12 cellular contexts compared by ENCODE assay signal in the genomic region with DNA sequence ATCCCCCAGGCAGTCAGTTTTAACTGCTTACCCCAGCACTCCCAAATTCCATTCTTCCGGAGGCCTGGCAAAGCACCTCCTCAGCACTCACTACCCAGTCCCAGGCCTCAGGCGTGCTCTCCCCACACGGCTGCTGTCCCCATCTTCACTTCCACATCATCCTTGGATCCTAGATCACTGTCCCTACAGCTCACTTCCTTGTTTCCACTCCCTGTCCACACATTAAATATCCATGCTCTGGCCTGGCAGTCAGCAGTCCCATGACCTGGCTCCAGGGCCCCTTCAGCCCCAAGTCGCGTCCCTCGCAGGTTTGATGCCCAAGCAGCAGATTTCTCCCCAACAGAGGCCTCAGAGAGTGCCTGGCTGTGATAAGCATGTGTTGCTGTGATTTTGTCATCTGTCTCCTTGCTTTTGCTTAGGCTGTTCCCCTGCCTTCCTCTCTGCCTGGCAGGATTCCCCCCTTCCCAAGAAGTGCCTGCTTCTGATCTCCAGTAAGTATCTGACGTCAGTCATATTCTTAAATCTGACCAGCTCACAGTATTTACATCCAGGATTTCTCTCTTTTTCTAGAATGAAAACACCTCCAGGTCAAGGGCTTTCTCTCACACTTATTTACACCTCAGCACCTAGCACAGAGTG.
DNase-seq lines count a peak whose midpoint lies in the region; ATAC-seq and TF ChIP-seq lines count a peak whose summit lies in the region.
"Had no signal": no experiment of that assay in that cellular context is flagged by ENCODE, and none has a peak within 500 bp of the region (broad histone marks: within the 10 kb centered on the region; RNA-seq: fewer than 3 reads in every experiment).

No MANE protein-coding gene starts in this region.

- peak overlapping the region; percentile 1 for H4K8ac ChIP-seq in trophoblast cell (ENCODE audit: low read depth, low read length)

- H3K4me2 ChIP-seq in trophoblast cell (ENCODE audit: low read length): no peak overlapping the region

- TF ChIP-seq EP300 in esophagus muscularis mucosa (IDR thresholded peaks at IDR 0.05): peak; percentile 55

- H3K4ac ChIP-seq in trophoblast cell (ENCODE audit: low read depth, low read length): no peak overlapping the region

- H3K27ac ChIP-seq in VCaP (peak overlapping the region; percentile 65), esophagus muscularis mucosa (replicated peaks in 1 of 4) (peak overlapping the region; percentile 90 to 96 (median 95)), trophoblast cell (ENCODE audit: low read depth, low read length) (no peak overlapping the region), urinary bladder (ENCODE audit: low read depth) (peak overlapping the region; percentile 58)

- no peaks in the 10 kb centered on the region for H3K27me3 ChIP-seq in esophagus muscularis mucosa
- no peaks in the 10 kb centered on the region for H3K27me3 ChIP-seq in trophoblast cell (ENCODE audit: insufficient read depth, low read length)

- H3K14ac ChIP-seq in trophoblast cell (ENCODE audit: low read length): no peak overlapping the region

- intact Hi-C loops in esophagus muscularis mucosa (cut with DNase I): loop anchor here (10.0 kb wide), 1 partner anchor 104 kb away; no protein-coding TSS in a partner anchor

- H3K79me2 ChIP-seq in trophoblast cell (ENCODE audit: control insufficient read depth, insufficient read depth, low read length, poor library complexity): peaks cover 7% of the 10 kb centered on the region

- TF ChIP-seq CTCF in VCaP (conservative IDR thresholded peaks at IDR 0.05) (no peak), esophagus muscularis mucosa (IDR thresholded peaks at IDR 0.05) (no peak)

- H3K4me3 ChIP-seq in esophagus muscularis mucosa (no peak overlapping the region), trophoblast cell (ENCODE audit: low read depth, low read length) (no peak overlapping the region), urinary bladder (ENCODE audit: low read depth, low read length) (no peak overlapping the region)

- no peak overlapping the region for H3K18ac ChIP-seq in trophoblast cell (ENCODE audit: low read length)

- no peak overlapping the region for H2AFZ ChIP-seq in trophoblast cell (ENCODE audit: insufficient read depth, low read length, poor library complexity)

- H3K36me3 ChIP-seq in esophagus muscularis mucosa (no peaks in the 10 kb centered on the region), trophoblast cell (ENCODE audit: control insufficient read depth in 1 of 2, insufficient read depth in 2 of 2, low read length in 2 of 2) (no peaks in the 10 kb centered on the region), urinary bladder (ENCODE audit: insufficient read depth) (no peaks in the 10 kb centered on the region)

- H3K4me1 ChIP-seq in esophagus muscularis mucosa (peaks cover 83 to 100% (median 99%) of the 10 kb centered on the region in 4 donors), trophoblast cell (ENCODE audit: control insufficient read depth in 1 of 2, insufficient read depth in 2 of 2, low read length in 2 of 2) (peaks cover 34 to 36% of the 10 kb centered on the region in 2 experiments), urinary bladder (ENCODE audit: insufficient read depth) (peaks cover 7% of the 10 kb centered on the region)

- peak overlapping the region; percentile 76 for H2BK12ac ChIP-seq in trophoblast cell (ENCODE audit: low read length)

- no peak overlapping the region for H3K23ac ChIP-seq in trophoblast cell (ENCODE audit: low read length)

- H4K91ac ChIP-seq in trophoblast cell (ENCODE audit: low read depth, low read length): peak overlapping the region; percentile 2

- H3K79me1 ChIP-seq in trophoblast cell (ENCODE audit: low read length): peaks cover 34% of the 10 kb centered on the region

- TF ChIP-seq POLR2A in esophagus muscularis mucosa (IDR thresholded peaks at IDR 0.05; ENCODE audit: low read depth): no peak

- H4K12ac ChIP-seq in trophoblast cell (ENCODE audit: low read depth, low read length): no peak overlapping the region

- H3K9ac ChIP-seq in trophoblast cell (ENCODE audit: low read length): no peak overlapping the region

- H2BK5ac ChIP-seq in trophoblast cell (ENCODE audit: low read depth, low read length, poor library complexity): no peak overlapping the region

- no peak overlapping the region for H2AK5ac ChIP-seq in trophoblast cell (ENCODE audit: low read length)

- H2BK120ac ChIP-seq in trophoblast cell (ENCODE audit: insufficient read depth, low read length, poor library complexity): no peak overlapping the region

- DNase-seq in esophagus muscularis mucosa (ENCODE audit: extremely low spot score) (no peak), trophoblast cell (no peak), COLO829 (ENCODE audit: low spot score) (no peak), NCI-H1092 (lab: John Stamatoyannopoulos, UW) (no peak)
- DNase-seq: activated naive CD4-positive, alpha-beta T cell treated with anti-CD3 and anti-CD28 coated beads, Interleukin-2, amount 10 ng/mL, durations not matched to agents 7 days and 5 days; Caco-2; NCI-H446 treated with DMSO at 0.1 percent for 48 hours; stimulated activated naive CD4-positive, alpha-beta T cell treated with Interleukin-2 at 50 U/mL for 16 hours; T1000 had no signal

- H3K9me3 ChIP-seq in esophagus muscularis mucosa (no peaks in the 10 kb centered on the region), trophoblast cell (ENCODE audit: insufficient read depth, low read depth, low read length) (no peaks in the 10 kb centered on the region)
- H3K9me3 ChIP-seq: Caco-2 had no signal

- ATAC-seq in HG03342 (IDR thresholded peaks at IDR 0.05; ENCODE audit: unreplicated experiment): no peak

- 71% methylated on average over 7 of the region's 7 CpGs for WGBS in esophagus muscularis mucosa
- WGBS in trophoblast cell (ENCODE audit: extremely low coverage, insufficient coverage, insufficient read length): no CpG with 5 or more reads among the region's 7 CpGs
- WGBS in urinary bladder: 65% methylated on average over 7 of the region's 7 CpGs
